In the genomic region with DNA sequence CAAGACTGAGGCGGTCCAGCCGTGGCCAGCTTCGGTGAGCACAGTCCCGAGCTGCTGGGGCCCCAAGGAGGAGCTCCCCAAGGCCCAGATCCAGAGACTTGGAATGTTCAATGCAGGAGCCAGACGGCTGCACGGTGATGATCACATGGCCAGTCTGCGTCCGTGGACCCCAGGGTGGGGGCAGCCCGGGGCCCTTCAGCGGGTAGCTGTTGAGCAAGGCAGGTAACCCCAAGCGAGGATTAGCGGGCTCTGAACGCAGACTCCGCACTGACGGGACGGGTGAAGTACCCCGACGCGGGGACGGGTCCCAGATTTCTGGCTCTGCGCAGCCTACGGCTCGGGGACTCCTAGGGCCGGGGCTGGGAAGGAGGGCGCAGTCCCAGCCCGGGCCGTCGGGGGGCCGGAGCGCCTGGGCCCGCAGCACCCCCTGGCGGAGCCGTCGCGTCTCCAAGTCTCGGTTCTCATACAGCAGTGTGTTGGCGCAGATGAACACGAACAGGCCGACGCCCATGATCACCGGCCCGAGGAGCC, we compare ENCODE assay signal across 8 cellular contexts. TPM values are rescaled to one million over a fixed set of nuclear protein-coding genes. Genes with fewer than 3 reads are reported as not detected.
A peak's percentile ranks its signal among the peaks of the same experiment; 100 is the strongest.
DNase-seq lines count a peak whose midpoint lies in the region; ATAC-seq and TF ChIP-seq lines count a peak whose summit lies in the region.

No MANE protein-coding gene starts in this region.

- peaks cover 7% of the 10 kb centered on the region for H3K27me3 ChIP-seq in OCI-LY1 (ENCODE audit: insufficient read depth, low read length)
- H3K27me3 ChIP-seq in iPS DF 6.9 (ENCODE audit: control insufficient read depth, insufficient read depth, low read length), result no peaks in the 10 kb centered on the region; the same call in 1 of the 2 replicates

- H3K27ac ChIP-seq in OCI-LY1 (ENCODE audit: low read depth, low read length, poor library complexity, severe bottlenecking), result no peak overlapping the region
- H3K27ac ChIP-seq in iPS DF 6.9 (ENCODE audit: low read length), result no peak overlapping the region

- WGBS in iPS DF 6.9 (ENCODE audit: insufficient coverage, insufficient read length), result no CpG with 5 or more reads among the region's 42 CpGs

- H4K20me1 ChIP-seq in OCI-LY1 (ENCODE audit: insufficient read depth, low read length), result no peaks in the 10 kb centered on the region

- H3K4me3 ChIP-seq in OCI-LY1 (ENCODE audit: low read depth, low read length, poor library complexity, severe bottlenecking) (peak overlapping the region; percentile 14), iPS DF 6.9 (ENCODE audit: low read length) (peak overlapping the region; percentile 45; the same call in 1 of the 2 replicates)

- H3K4me2 ChIP-seq in OCI-LY1 (ENCODE audit: low read length), result peak overlapping the region; percentile 23

- H3K9me3 ChIP-seq in OCI-LY1 (ENCODE audit: low read length) (no peaks in the 10 kb centered on the region), iPS DF 6.9 (ENCODE audit: control insufficient read depth, insufficient read depth, low read length) (no peaks in the 10 kb centered on the region)

- H3K4me1 ChIP-seq in OCI-LY1 (ENCODE audit: insufficient read depth, low read length, severe bottlenecking), result peaks cover 13% of the 10 kb centered on the region
- no peaks in the 10 kb centered on the region for H3K4me1 ChIP-seq in iPS DF 6.9 (ENCODE audit: control insufficient read depth, insufficient read depth, low read length)

- DNase-seq in activated gamma-delta T cell (lab: John Stamatoyannopoulos, UW), result peak; percentile 33
- no peak for DNase-seq in iPS DF 6.9 (ENCODE audit: low read depth, low spot score)
- DNase-seq in stimulated activated CD4-positive, alpha-beta T cell treated with anti-CD3 and anti-CD28 coated beads, Interleukin-1b, Interleukin-23, amount 100 ng/mL, for 4 hours (ENCODE audit: low read depth in 2 of 2), result peak; percentile 45 to 57
- DNase-seq in A172 (ENCODE audit: low spot score), result no peak

- no peak overlapping the region for H2AFZ ChIP-seq in OCI-LY1 (ENCODE audit: low read length)

- no peaks in the 10 kb centered on the region for H3K79me2 ChIP-seq in OCI-LY1 (ENCODE audit: insufficient read depth, low read length)

- no peaks in the 10 kb centered on the region for H3K9me2 ChIP-seq in OCI-LY1 (ENCODE audit: low read depth, low read length)

- ATAC-seq in GM18498 (IDR thresholded peaks at IDR 0.05; ENCODE audit: unreplicated experiment), result peak; percentile 40
- no peak for ATAC-seq in HG02852 (IDR thresholded peaks at IDR 0.05; ENCODE audit: unreplicated experiment)
- ATAC-seq in GM19351 (IDR thresholded peaks at IDR 0.05; ENCODE audit: unreplicated experiment), result no peak

- peak; percentile 74 for TF ChIP-seq CTCF in OCI-LY1 (IDR thresholded peaks at IDR 0.05; ENCODE audit: low read length)

- H3K9ac ChIP-seq in OCI-LY1 (ENCODE audit: low read length), result no peak overlapping the region

- no peaks in the 10 kb centered on the region for H3F3A ChIP-seq in OCI-LY1 (ENCODE audit: insufficient read depth, low read length)

- H3K36me3 ChIP-seq in OCI-LY1 (ENCODE audit: insufficient read depth, low read length) (peaks cover 26% of the 10 kb centered on the region; the same call in 1 of the 2 replicates), iPS DF 6.9 (ENCODE audit: control insufficient read depth, insufficient read depth, low read length) (no peaks in the 10 kb centered on the region)

RNA-seq across cellular contexts. Expression of a gene that starts 2.7 kb away (rescaled TPM):
- 0.03 and 0.43 TPM in 2 replicates for total RNA-seq in A172 (2014; rRNA removed; shearing (Covaris generic))

Comparison
In these comparisons a context has a peak if more than half of its experiments do, and no peak if none do; other contexts are left out.
1. DNase-seq: peak in activated gamma-delta T cell (single experiment) and stimulated activated CD4-positive, alpha-beta T cell treated with anti-CD3 and anti-CD28 coated beads, Interleukin-1b, Interleukin-23, amount 100 ng/mL, for 4 hours (2 of 2); none in iPS DF 6.9 (single experiment) and A172 (single experiment).